ENCODE assay signal across 8 cellular contexts in the genomic region with DNA sequence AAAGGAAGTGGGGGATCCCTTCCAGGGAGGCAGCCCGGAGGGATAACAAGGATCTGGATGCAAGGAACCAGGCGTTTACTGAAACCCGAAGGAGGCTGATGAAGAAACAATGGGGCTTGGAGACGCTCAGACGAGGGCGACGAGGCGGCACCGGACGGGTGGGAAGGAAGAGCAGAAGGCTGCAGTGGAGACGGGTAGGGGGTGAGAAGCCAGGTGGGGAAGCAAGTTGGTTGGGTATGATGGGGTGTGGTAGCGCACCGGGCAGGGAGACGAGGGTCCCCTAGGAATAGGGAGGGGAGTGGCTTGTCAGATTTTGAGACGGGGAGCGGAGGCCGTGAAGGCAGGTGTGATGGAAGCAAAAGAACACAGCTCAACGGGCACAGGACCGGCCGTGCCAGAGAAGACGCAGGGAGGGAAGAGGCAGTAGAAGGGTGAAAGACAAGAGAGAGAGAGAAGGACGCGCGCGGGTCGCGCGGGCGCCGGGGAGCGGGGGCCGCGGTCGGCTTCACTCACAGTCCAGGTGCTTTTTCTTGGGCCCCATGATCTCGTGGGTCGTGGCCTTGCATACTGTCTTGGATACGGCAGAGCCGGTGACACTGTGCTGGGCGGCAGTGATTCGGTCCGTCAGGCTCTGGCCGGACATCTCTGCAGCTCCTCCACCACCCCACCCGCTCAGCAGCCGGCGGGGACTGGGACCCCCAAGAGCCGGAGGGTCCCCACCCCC. TPM values are rescaled to one million over a fixed set of nuclear protein-coding genes. Genes with fewer than 3 reads are reported as not detected.
DNase-seq lines count a peak whose midpoint lies in the region; FAIRE-seq and TF ChIP-seq lines count a peak whose summit lies in the region.

No MANE protein-coding gene starts in this region.

- peak; percentile 12 for DNase-seq in GM12892 (ENCODE audit: insufficient read length)
- peak in 1 of 2 experiments; percentile 57 for DNase-seq in HAP-1 (ENCODE audit: low spot score in 2 of 2)
- peak; percentile 67 for DNase-seq in NB4 (ENCODE audit: low read depth)
- DNase-seq in activated CD4-positive, alpha-beta memory T cell treated with anti-CD3 and anti-CD28 coated beads for 36 hours, result peak; percentile 56
- DNase-seq in effector memory CD4-positive, alpha-beta T cell, result peak; percentile 23 to 24 (median 23)
- DNase-seq in mesenteric fat pad (ENCODE audit: low spot score), result peak; percentile 90
- DNase-seq in stimulated activated naive CD4-positive, alpha-beta T cell (lab: John Stamatoyannopoulos, UW), result peak; percentile 17 to 62 (median 36)
- no peak for DNase-seq in NCI-H446 treated with DMSO at 0.1 percent for 48 hours (lab: John Stamatoyannopoulos, UW)

- FAIRE-seq in GM12892 (lab: Jason Lieb, UNC), result peak; percentile 92

- in situ Hi-C loops in HAP-1 (cut with MboI; ENCODE audit: low sequenced_read_pairs), result no loop called here

- H3K27ac ChIP-seq in effector memory CD4-positive, alpha-beta T cell (ENCODE audit: insufficient read depth, low read length, poor library complexity, severe bottlenecking), result peak overlapping the region; percentile 88

- H3K4me1 ChIP-seq in HAP-1, result peaks cover 21% of the 10 kb centered on the region
- peaks cover 4% of the 10 kb centered on the region for H3K4me1 ChIP-seq in effector memory CD4-positive, alpha-beta T cell (ENCODE audit: control insufficient read depth, insufficient read depth, low read length, poor library complexity, severe bottlenecking)

- H3K27ac Mint-ChIP-seq in activated CD4-positive, alpha-beta memory T cell treated with anti-CD3 and anti-CD28 coated beads for 36 hours, result peak overlapping the region; percentile 88

- no peak for TF ChIP-seq CTCF in NB4 (IDR thresholded peaks at IDR 0.05; ENCODE audit: low read depth, low read length)

- no peaks in the 10 kb centered on the region for H3K36me3 ChIP-seq in HAP-1 (replicated peaks)
- H3K36me3 ChIP-seq in effector memory CD4-positive, alpha-beta T cell (ENCODE audit: control insufficient read depth, insufficient read depth, low read length), result no peaks in the 10 kb centered on the region

- TF ChIP-seq POLR2A in GM12892 (IDR thresholded peaks at IDR 0.05; ENCODE audit: low read depth, low read length) (peak; percentile 61; the same call in 1 of the 2 replicates), NB4 (IDR thresholded peaks at IDR 0.05; ENCODE audit: extremely low read depth, insufficient read length) (peak; percentile 13)

- no peaks in the 10 kb centered on the region for H3K27me3 ChIP-seq in HAP-1 (ENCODE audit: low read depth)
- H3K27me3 ChIP-seq in effector memory CD4-positive, alpha-beta T cell (replicated peaks; ENCODE audit: control insufficient read depth, insufficient read depth, low read length, poor library complexity, severe bottlenecking), result no peaks in the 10 kb centered on the region

- CTCF ChIA-PET in activated CD4-positive, alpha-beta memory T cell treated with anti-CD3 and anti-CD28 coated beads for 36 hours (lab: Charles Lee), result interaction anchor here (1.0 to 6.1 kb wide), 11 partner anchors 17 to 221 kb away, joined by 3 to 58 read pairs (median 6); no protein-coding TSS in a partner anchor

- POLR2A ChIA-PET in activated CD4-positive, alpha-beta memory T cell treated with anti-CD3 and anti-CD28 coated beads for 36 hours (lab: Charles Lee), result interaction anchor here (0.9 to 5.5 kb wide), 23 partner anchors 9 to 221 kb away, joined by 3 to 81 read pairs (median 5); a partner anchor contains a TSS

- H3K9me3 Mint-ChIP-seq in activated CD4-positive, alpha-beta memory T cell treated with anti-CD3 and anti-CD28 coated beads for 36 hours, result no peaks in the 10 kb centered on the region

- H3K36me3 Mint-ChIP-seq in activated CD4-positive, alpha-beta memory T cell treated with anti-CD3 and anti-CD28 coated beads for 36 hours, result peaks cover 26% of the 10 kb centered on the region

- peak overlapping the region; percentile 73 for H3K4me3 ChIP-seq in HAP-1
- H3K4me3 ChIP-seq in NB4 (ENCODE audit: low read depth, low read length), result peak overlapping the region; percentile 93
- H3K4me3 ChIP-seq in effector memory CD4-positive, alpha-beta T cell (ENCODE audit: insufficient read depth, low read depth, low read length, poor library complexity, severe bottlenecking), result peak overlapping the region; percentile 85

- H3K27me3 Mint-ChIP-seq in activated CD4-positive, alpha-beta memory T cell treated with anti-CD3 and anti-CD28 coated beads for 36 hours, result no peaks in the 10 kb centered on the region

- intact Hi-C loops in activated CD4-positive, alpha-beta memory T cell treated with anti-CD3 and anti-CD28 coated beads for 36 hours (cut with micrococcal nuclease), result loop anchor here (1.0 to 5.0 kb wide), 3 partner anchors 49 to 119 kb away; no protein-coding TSS in a partner anchor

- peak overlapping the region; percentile 96 for H3K4me3 Mint-ChIP-seq in activated CD4-positive, alpha-beta memory T cell treated with anti-CD3 and anti-CD28 coated beads for 36 hours

- peaks cover 31% of the 10 kb centered on the region for H3K4me1 Mint-ChIP-seq in activated CD4-positive, alpha-beta memory T cell treated with anti-CD3 and anti-CD28 coated beads for 36 hours (ENCODE audit: low read depth)

- no peaks in the 10 kb centered on the region for H3K9me3 ChIP-seq in HAP-1
- no peaks in the 10 kb centered on the region for H3K9me3 ChIP-seq in effector memory CD4-positive, alpha-beta T cell (ENCODE audit: control insufficient read depth, low read length)

RNA-seq across cellular contexts. Expression of a gene that starts 0.6 kb away (rescaled TPM):
- polyA plus RNA-seq in GM12892 (2012; ENCODE audit: missing spikeins), result 31.8 TPM
- 10 to 100 TPM; 75.9 to 90.4 TPM for total RNA-seq in activated CD4-positive, alpha-beta memory T cell treated with anti-CD3 and anti-CD28 coated beads for 36 hours
- total RNA-seq in mesenteric fat pad, result 366 TPM
